In genomic region chr10:67668448-67668847, GRCh38 we compare ENCODE assay signal across 34 cellular contexts. TPM values are rescaled to one million over a fixed set of nuclear protein-coding genes. Genes with fewer than 3 reads are reported as not detected.
A peak's percentile ranks its signal among the peaks of the same experiment; 100 is the strongest.
DNase-seq lines count a peak whose midpoint lies in the region; ATAC-seq, FAIRE-seq and TF ChIP-seq lines count a peak whose summit lies in the region.
"Had no signal": no experiment of that assay in that cellular context is flagged by ENCODE, and none has a peak within 500 bp of the region (broad histone marks: within the 10 kb centered on the region; RNA-seq: fewer than 3 reads in every experiment).

No MANE protein-coding gene starts in this region.

- no peak overlapping the region for H3K27ac ChIP-seq in HepG2 (ENCODE audit: extremely low read length, insufficient read depth, low read length)
- H3K27ac ChIP-seq in right lobe of liver, result no peak overlapping the region
- no peak overlapping the region for H3K27ac ChIP-seq in CD4-positive, alpha-beta T cell (ENCODE audit: low read depth, low read length)
- H3K27ac ChIP-seq: BLaER1, gastroesophageal sphincter, HL-60, pancreas, sigmoid colon had no signal

- no peak for FAIRE-seq in HepG2 (lab: Jason Lieb, UNC)
- FAIRE-seq: GM12891, pancreas had no signal

- no peak overlapping the region for H2AFZ ChIP-seq in HepG2 (ENCODE audit: low read length)

- intact Hi-C loops in HepG2 (cut with micrococcal nuclease; ENCODE audit: unreplicated experiment) (no loop called here), right lobe of liver (cut with DNase I) (no loop called here)
- intact Hi-C loops in CD4-positive, alpha-beta T cell (cut with DNase I, micrococcal nuclease), result loop anchor here in 1 of 2 experiments (10.0 kb wide), 1 partner anchor 116 kb away; no protein-coding TSS in a partner anchor

- TF ChIP-seq RAD21 in HepG2 (CRISPR knock-in tag; IDR thresholded peaks at IDR 0.05), result no peak

- no TSS peak for BruUV-seq in HepG2 (replicated peaks; lab: Mats Ljungman, UMichigan)

- H3K4me2 ChIP-seq in HepG2 (ENCODE audit: low read depth, low read length), result no peak overlapping the region
- H3K4me2 ChIP-seq: BLaER1 had no signal

- H3K4me1 ChIP-seq in HepG2 (ENCODE audit: insufficient read depth, low read length) (no peaks in the 10 kb centered on the region), right lobe of liver (no peaks in the 10 kb centered on the region)
- H3K4me1 ChIP-seq: BLaER1, pancreas had no signal

- ATAC-seq in HepG2 (no peak), right lobe of liver (no peak), GM18505 (IDR thresholded peaks at IDR 0.05; ENCODE audit: unreplicated experiment) (no peak), HG03342 (IDR thresholded peaks at IDR 0.05; ENCODE audit: unreplicated experiment) (no peak)
- no peak for ATAC-seq in CD4-positive, alpha-beta T cell (ENCODE audit: poor library complexity)
- ATAC-seq: activated T-helper 17 cell treated with anti-CD3 and anti-CD28 coated beads, Interleukin-2, amount 50 U/mL, for 72 hours; gastroesophageal sphincter; HCT116; pancreas had no signal

- H3K9ac ChIP-seq in HepG2 (ENCODE audit: insufficient read depth, low read depth, low read length), result no peak overlapping the region
- H3K9ac ChIP-seq: BLaER1 had no signal

- peaks cover 5% of the 10 kb centered on the region for H3K27me3 Mint-ChIP-seq in CD4-positive, alpha-beta T cell
- H3K27me3 Mint-ChIP-seq: activated naive CD4-positive, alpha-beta T cell treated with anti-CD3 and anti-CD28 coated beads, Interleukin-2, amount 50 U/mL, for 24 hours; activated T-helper 17 cell treated with anti-CD3 and anti-CD28 coated beads, Interleukin-2, amount 50 U/mL, for 72 hours; type B pancreatic cell had no signal

- no peak for TF ChIP-seq EP300 in HepG2 (IDR thresholded peaks at IDR 0.05; ENCODE audit: low read depth in 2 of 2, low read length in 2 of 2)
- TF ChIP-seq EP300 in HepG2 (CRISPR knock-in tag; IDR thresholded peaks at IDR 0.05; ENCODE audit: borderline replicate concordance), result no peak

- no peak overlapping the region for H3K4me3 ChIP-seq in HepG2 (replicated peaks in 1 of 3; ENCODE audit: insufficient read depth in 1 of 3, low read depth in 2 of 3, low read length in 3 of 3)
- no peak overlapping the region for H3K4me3 ChIP-seq in right lobe of liver
- H3K4me3 ChIP-seq in fibroblast of the aortic adventitia (ENCODE audit: low read depth, low read length), result no peak overlapping the region
- H3K4me3 ChIP-seq: BLaER1, gastroesophageal sphincter, pancreas, sigmoid colon had no signal

- H4K20me1 ChIP-seq in HepG2 (ENCODE audit: insufficient read depth, low read length), result no peaks in the 10 kb centered on the region
- H4K20me1 ChIP-seq: BLaER1 had no signal

- CTCF ChIA-PET in HepG2 (lab: Yijun Ruan, JAX; ENCODE audit: low intra/inter-chr PET ratio, low total read pairs), result no interaction called here
- CTCF ChIA-PET in CD4-positive, alpha-beta T cell (lab: Charles Lee), result no interaction called here

- H3K79me2 ChIP-seq in HepG2 (ENCODE audit: insufficient read depth, low read length), result no peaks in the 10 kb centered on the region

- H3K9me3 Mint-ChIP-seq in CD4-positive, alpha-beta T cell, result no peaks in the 10 kb centered on the region
- H3K9me3 Mint-ChIP-seq: activated naive CD4-positive, alpha-beta T cell treated with anti-CD3 and anti-CD28 coated beads, Interleukin-2, amount 50 U/mL, for 24 hours; activated T-helper 17 cell treated with anti-CD3 and anti-CD28 coated beads, Interleukin-2, amount 50 U/mL, for 72 hours; nephron; type B pancreatic cell had no signal

- TF ChIP-seq POLR2A in HepG2 (IDR thresholded peaks at IDR 0.05; ENCODE audit: insufficient read depth in 1 of 2, low read depth in 2 of 2, low read length in 2 of 2) (no peak), right lobe of liver (IDR thresholded peaks at IDR 0.05) (no peak), GM18505 (IDR thresholded peaks at IDR 0.05; ENCODE audit: borderline replicate concordance, extremely low read depth, insufficient read depth, insufficient read length) (no peak)

- no peaks in the 10 kb centered on the region for H3K4me1 Mint-ChIP-seq in CD4-positive, alpha-beta T cell (ENCODE audit: low read depth)
- H3K4me1 Mint-ChIP-seq: activated naive CD4-positive, alpha-beta T cell treated with anti-CD3 and anti-CD28 coated beads, Interleukin-2, amount 50 U/mL, for 24 hours; activated T-helper 17 cell treated with anti-CD3 and anti-CD28 coated beads, Interleukin-2, amount 50 U/mL, for 72 hours had no signal

- POLR2A ChIA-PET in HepG2 (lab: Yijun Ruan, JAX), result no interaction called here
- POLR2A ChIA-PET in CD4-positive, alpha-beta T cell (lab: Charles Lee), result interaction anchor here (0.7 kb wide), 1 partner anchor 402 kb away, joined by 3 read pairs; no protein-coding TSS in a partner anchor

- H3K9me3 ChIP-seq in HepG2 (ENCODE audit: low read length) (no peaks in the 10 kb centered on the region), right lobe of liver (no peaks in the 10 kb centered on the region)
- H3K9me3 ChIP-seq in CD4-positive, alpha-beta T cell (ENCODE audit: control insufficient read depth, low read length), result no peaks in the 10 kb centered on the region
- H3K9me3 ChIP-seq: BLaER1, gastroesophageal sphincter, pancreas, sigmoid colon had no signal

- H3K36me3 Mint-ChIP-seq in CD4-positive, alpha-beta T cell (ENCODE audit: low read depth), result no peaks in the 10 kb centered on the region
- H3K36me3 Mint-ChIP-seq: activated naive CD4-positive, alpha-beta T cell treated with anti-CD3 and anti-CD28 coated beads, Interleukin-2, amount 50 U/mL, for 24 hours; type B pancreatic cell had no signal

- H3K27me3 ChIP-seq in HepG2 (ENCODE audit: control insufficient read depth in 1 of 2, insufficient read depth in 2 of 2, low read length in 2 of 2) (no peaks in the 10 kb centered on the region; a peak in 1 of 5 replicates), right lobe of liver (no peaks in the 10 kb centered on the region)
- H3K27me3 ChIP-seq in CD4-positive, alpha-beta T cell (ENCODE audit: control insufficient read depth, insufficient read depth, low read length), result no peaks in the 10 kb centered on the region
- H3K27me3 ChIP-seq: BLaER1, gastroesophageal sphincter, pancreas, sigmoid colon had no signal

- no peak overlapping the region for H3K27ac Mint-ChIP-seq in CD4-positive, alpha-beta T cell
- H3K27ac Mint-ChIP-seq: activated naive CD4-positive, alpha-beta T cell treated with anti-CD3 and anti-CD28 coated beads, Interleukin-2, amount 50 U/mL, for 24 hours; activated T-helper 17 cell treated with anti-CD3 and anti-CD28 coated beads, Interleukin-2, amount 50 U/mL, for 72 hours; nephron; type B pancreatic cell had no signal

- DNase-seq in HepG2 (ENCODE audit: low spot score) (peak; percentile 3), right lobe of liver (no peak), amniotic epithelial cell (ENCODE audit: low read depth) (peak; percentile 94), fibroblast of the aortic adventitia (ENCODE audit: low read depth) (peak; percentile 0), NCI-H446 treated with DMSO at 0.1 percent for 48 hours (lab: John Stamatoyannopoulos, UW) (no peak)
- no peak for DNase-seq in CD4-positive, alpha-beta T cell
- DNase-seq: activated CD4-positive, alpha-beta T cell treated with anti-CD3 and anti-CD28 coated beads, Interleukin-2, amount 50 U/mL, for 4 hours; activated CD4-positive, CD25-positive, alpha-beta regulatory T cell; activated CD8-positive, alpha-beta memory T cell treated with anti-CD3 and anti-CD28 coated beads, Interleukin-2, amount 50 U/mL, for 4 hours; aorta; cerebellar nuclear complex; DND-41; effector CD4-positive, alpha-beta T cell; erythroblast; hypothalamus; NCI-H1105; NCI-H2029 treated with DMSO at 0.1 percent for 48 hours; pancreas; Right ventricle myocardium superior; sigmoid colon; stimulated activated CD8-positive, alpha-beta memory T cell treated with anti-CD3 and anti-CD28 coated beads, Interleukin-4, amount 100 ng/mL, for 48 hours; T-helper 9 cell had no signal

- TF ChIP-seq CTCF in HepG2 (CRISPR knock-in tag; IDR thresholded peaks at IDR 0.05) (no peak), right lobe of liver (IDR thresholded peaks at IDR 0.05) (no peak), fibroblast of the aortic adventitia (IDR thresholded peaks at IDR 0.05; ENCODE audit: insufficient read depth, low read length) (no peak)
- TF ChIP-seq CTCF in CD4-positive, alpha-beta T cell (IDR thresholded peaks at IDR 0.05), result no peak

- in situ Hi-C loops in HepG2 (cut with HindIII; ENCODE audit: extremely low pct_ligation_motif_present, low pct_unique_long_range_greater_than_20kb), result no loop called here

- H3K36me3 ChIP-seq in HepG2 (replicated peaks in 1 of 2; ENCODE audit: control insufficient read depth in 1 of 2, insufficient read depth in 2 of 2, low read length in 2 of 2) (no peaks in the 10 kb centered on the region), right lobe of liver (no peaks in the 10 kb centered on the region)
- H3K36me3 ChIP-seq: BLaER1, gastroesophageal sphincter, pancreas, sigmoid colon had no signal

- 40% methylated on average over 3 of the region's 3 CpGs for WGBS in HepG2 (ENCODE audit: low lambda C conversion rate)
- 71% methylated on average over 3 of the region's 3 CpGs for WGBS in right lobe of liver (ENCODE audit: insufficient coverage, low coverage, low lambda C conversion rate, missing lambda C conversion rate)

- no peak overlapping the region for H3K4me3 Mint-ChIP-seq in CD4-positive, alpha-beta T cell
- H3K4me3 Mint-ChIP-seq: activated naive CD4-positive, alpha-beta T cell treated with anti-CD3 and anti-CD28 coated beads, Interleukin-2, amount 50 U/mL, for 24 hours; activated T-helper 17 cell treated with anti-CD3 and anti-CD28 coated beads, Interleukin-2, amount 50 U/mL, for 72 hours; nephron; type B pancreatic cell had no signal

RNA-seq across cellular contexts. Expression of gene CTNNA3, which starts 27.5 kb away (rescaled TPM):
- not detected in 2 replicates for total RNA-seq in HepG2 (2016; rRNA removed; fragmentation: Illumina TruSeq; extraction: Trizol)
- total RNA-seq in HepG2 (2016; cell fraction: cytosol; rRNA removed; fragmentation: Illumina TruSeq; extraction: Trizol; ENCODE audit: low read depth), result not detected in 2 replicates
- not detected in 2 replicates for total RNA-seq in HepG2 (2016; cell fraction: insoluble cytoplasmic fraction; rRNA removed; fragmentation: Illumina TruSeq; extraction: Trizol)
- not detected in 2 replicates for total RNA-seq in HepG2 (2016; cell fraction: membrane; rRNA removed; fragmentation: Illumina TruSeq; extraction: Trizol)
- total RNA-seq in HepG2 (2016; cell fraction: nucleus; rRNA removed; fragmentation: Illumina TruSeq; extraction: Trizol), result not detected in 2 replicates
- polyA plus RNA-seq in HepG2 (2011; rRNA removed), result not detected in 2 replicates
- polyA plus RNA-seq in HepG2 (2011; cell fraction: cytosol; rRNA removed), result not detected in 2 replicates
- not detected in 2 replicates for polyA plus RNA-seq in HepG2 (2011; cell fraction: nucleus; rRNA removed)
- polyA plus RNA-seq in HepG2 (2012), result not detected in 2 replicates
- polyA plus RNA-seq in HepG2 (2016; cell fraction: cytosol; fragmentation: Illumina TruSeq; extraction: Trizol; ENCODE audit: low read depth), result not detected in 2 replicates
- polyA plus RNA-seq in HepG2 (2016; cell fraction: insoluble cytoplasmic fraction; fragmentation: Illumina TruSeq; extraction: Trizol; ENCODE audit: low read depth), result not detected in 2 replicates
- polyA plus RNA-seq in HepG2 (2016; cell fraction: membrane; fragmentation: Illumina TruSeq; extraction: Trizol; ENCODE audit: low read depth), result not detected in 2 replicates
- not detected in 2 replicates for polyA plus RNA-seq in HepG2 (2016; cell fraction: nucleus; fragmentation: Illumina TruSeq; extraction: Trizol; ENCODE audit: insufficient read depth, low read depth)
- not detected in 2 replicates for polyA minus RNA-seq in HepG2 (2011; rRNA and poly(A)+ RNA removed; ENCODE audit: low replicate concordance)
- not detected in 2 replicates for polyA minus RNA-seq in HepG2 (2011; cell fraction: cytosol; rRNA and poly(A)+ RNA removed)
- not detected in 2 replicates for polyA minus RNA-seq in HepG2 (2011; cell fraction: nucleus; rRNA and poly(A)+ RNA removed)
- total RNA-seq in right lobe of liver, result 1 to 10 TPM in 5 of 6 experiments, under 1 TPM in 1; 0.19 to 3.6 (median 1.2) TPM
- not detected in 2 replicates for total RNA-seq in fibroblast of the aortic adventitia (ENCODE audit: low replicate concordance)
- under 1 TPM in 1 of 2 experiments, not detected in 1; 0.80 TPM for total RNA-seq in CD4-positive, alpha-beta T cell
- total RNA-seq: OCI-LY7 had no signal

Comparison
In these comparisons a context has a peak if more than half of its experiments do, and no peak if none do; other contexts are left out.
1. DNase-seq: peak in HepG2 (single experiment), amniotic epithelial cell (single experiment) and fibroblast of the aortic adventitia (single experiment); none in right lobe of liver (0 of 3), CD4-positive, alpha-beta T cell (0 of 10) and NCI-H446 treated with DMSO at 0.1 percent for 48 hours (single experiment).